Comparison of ENCODE assay signal across 7 cellular contexts in genomic region chr12:120584343-120585149, GRCh38. TPM values are rescaled to one million over a fixed set of nuclear protein-coding genes. Genes with fewer than 3 reads are reported as not detected.
A peak's percentile ranks its signal among the peaks of the same experiment; 100 is the strongest.
DNase-seq lines count a peak whose midpoint lies in the region; ATAC-seq and TF ChIP-seq lines count a peak whose summit lies in the region.

No MANE protein-coding gene starts in this region.

- in situ Hi-C loops in GM13977 (cut with MboI; ENCODE audit: low pct_unique_long_range_greater_than_20kb, low sequenced_read_pairs, unreplicated experiment) = loop anchor here (10.0 to 25.0 kb wide), 2 partner anchors 130 to 378 kb away; partner anchors contain the start of gene UNC119B

- H3K27me3 Mint-ChIP-seq in activated T-cell treated with anti-CD3 and anti-CD28 coated beads, Interleukin-2, amount 50 U/mL, for 24 hours = peaks cover 17% of the 10 kb centered on the region
- peaks cover 52% of the 10 kb centered on the region for H3K27me3 Mint-ChIP-seq in nephron (ENCODE audit: low read depth)

- H3K4me2 ChIP-seq in fibroblast of lung (ENCODE audit: extremely low read depth, insufficient read depth, low read length) = peak overlapping the region; percentile 21

- no peaks in the 10 kb centered on the region for H3K9me3 ChIP-seq in fibroblast of lung (ENCODE audit: control insufficient read depth, insufficient read depth, low read depth, low read length)

- no peaks in the 10 kb centered on the region for H4K20me1 ChIP-seq in fibroblast of lung (ENCODE audit: control insufficient read depth, extremely low read depth, insufficient read depth, low read length)

- no peaks in the 10 kb centered on the region for H3K36me3 ChIP-seq in fibroblast of lung (ENCODE audit: control insufficient read depth, insufficient read depth, low read length)

- peak overlapping the region in 3 of 4 experiments; percentile 16 to 48 (median 20) for H3K4me3 ChIP-seq in fibroblast of lung (replicated peaks in 1 of 4; ENCODE audit: control extremely low read depth in 1 of 4, insufficient read depth in 1 of 4, low read depth in 3 of 4, low read length in 4 of 4)

- TF ChIP-seq CTCF in GM13977 (IDR thresholded peaks at IDR 0.05; ENCODE audit: extremely low read depth, insufficient read depth, missing control alignments) (peak; percentile 49), fibroblast of lung (conservative IDR thresholded peaks at IDR 0.05 in 1 of 2, IDR thresholded peaks at IDR 0.05 in 1 of 2; ENCODE audit: low read depth in 1 of 2, low read length in 2 of 2) (peak; percentile 11 to 21), nephron (IDR thresholded peaks at IDR 0.05; ENCODE audit: unreplicated experiment in 3 of 3) (peak; percentile 40 to 47 (median 40))

- H3K4me1 ChIP-seq in fibroblast of lung (ENCODE audit: control insufficient read depth, extremely low read depth, insufficient read depth, low read length) = peaks cover 7% of the 10 kb centered on the region

- H3K27ac ChIP-seq in fibroblast of lung (ENCODE audit: insufficient read depth, low read length) (no peak overlapping the region), substantia nigra (ENCODE audit: low read depth, low read length, poor library complexity, severe bottlenecking) (no peak overlapping the region)

- H3K27me3 ChIP-seq in fibroblast of lung (ENCODE audit: control insufficient read depth, insufficient read depth, low read length) = peaks cover 5% of the 10 kb centered on the region

- peak overlapping the region; percentile 47 for H3K27ac Mint-ChIP-seq in activated T-cell treated with anti-CD3 and anti-CD28 coated beads, Interleukin-2, amount 50 U/mL, for 24 hours
- H3K27ac Mint-ChIP-seq in nephron = no peak overlapping the region

- peak overlapping the region; percentile 4 for H3K9ac ChIP-seq in fibroblast of lung (ENCODE audit: insufficient read depth, low read length)

- H3K4me3 Mint-ChIP-seq in activated T-cell treated with anti-CD3 and anti-CD28 coated beads, Interleukin-2, amount 50 U/mL, for 24 hours = peak overlapping the region; percentile 56
- peak overlapping the region; percentile 66 to 76 (median 71) for H3K4me3 Mint-ChIP-seq in nephron

- no peaks in the 10 kb centered on the region for H3K79me2 ChIP-seq in fibroblast of lung (ENCODE audit: control insufficient read depth, insufficient read depth, low read length)

- H2AFZ ChIP-seq in fibroblast of lung (ENCODE audit: low read length) = no peak overlapping the region

- peak; percentile 60 for DNase-seq in GM13977 (ENCODE audit: low spot score)
- DNase-seq in NOMO-1 (lab: John Stamatoyannopoulos, UW; ENCODE audit: unreplicated experiment in 2 of 2) = peak; percentile 63 to 76
- DNase-seq in activated T-cell treated with anti-CD3 and anti-CD28 coated beads, Interleukin-2, amount 50 U/mL, for 24 hours = peak; percentile 72
- DNase-seq in fibroblast of lung (ENCODE audit: low read depth in 2 of 2) = no peak
- DNase-seq in substantia nigra (lab: John Stamatoyannopoulos, UW) = peak in 37 of 49 donors; percentile 4 to 72 (median 37)

- no peak for ATAC-seq in GM21367 (IDR thresholded peaks at IDR 0.05; ENCODE audit: unreplicated experiment)

- peaks cover 34% of the 10 kb centered on the region for H3K4me1 Mint-ChIP-seq in activated T-cell treated with anti-CD3 and anti-CD28 coated beads, Interleukin-2, amount 50 U/mL, for 24 hours (ENCODE audit: low read depth)
- peaks cover 27% of the 10 kb centered on the region for H3K4me1 Mint-ChIP-seq in nephron

- H3K9me3 Mint-ChIP-seq in activated T-cell treated with anti-CD3 and anti-CD28 coated beads, Interleukin-2, amount 50 U/mL, for 24 hours = no peaks in the 10 kb centered on the region
- H3K9me3 Mint-ChIP-seq in nephron = no peaks in the 10 kb centered on the region

- H3K36me3 Mint-ChIP-seq in activated T-cell treated with anti-CD3 and anti-CD28 coated beads, Interleukin-2, amount 50 U/mL, for 24 hours (ENCODE audit: low read depth) = peaks cover 17% of the 10 kb centered on the region
- peaks cover 9% of the 10 kb centered on the region for H3K36me3 Mint-ChIP-seq in nephron (ENCODE audit: low read depth)

RNA-seq across cellular contexts. Expression of gene POP5, which starts 3.3 kb away (rescaled TPM):
- total RNA-seq in fibroblast of lung = 25.7 and 28.6 TPM in 2 replicates
- 50.3 and 69.0 TPM in 2 replicates for polyA plus RNA-seq in fibroblast of lung
- 38.4 and 50.6 TPM in 2 replicates for polyA plus RNA-seq in fibroblast of lung (2012)
- polyA minus RNA-seq in fibroblast of lung (ENCODE audit: low replicate concordance) = 13.3 and 18.7 TPM in 2 replicates

RNA-seq across cellular contexts. Expression of gene RNF10, which starts 50.4 kb away (rescaled TPM):
- total RNA-seq in fibroblast of lung = 93.0 and 174 TPM in 2 replicates
- polyA plus RNA-seq in fibroblast of lung = 184 and 189 TPM in 2 replicates
- polyA plus RNA-seq in fibroblast of lung (2012) = 181 and 204 TPM in 2 replicates
- 434 and 475 TPM in 2 replicates for polyA minus RNA-seq in fibroblast of lung (ENCODE audit: low replicate concordance)

RNA-seq across cellular contexts. Expression of gene COQ5, which starts 55.6 kb away (rescaled TPM):
- total RNA-seq in fibroblast of lung = 31.8 and 38.5 TPM in 2 replicates
- 32.1 and 39.1 TPM in 2 replicates for polyA plus RNA-seq in fibroblast of lung
- 32.8 and 34.0 TPM in 2 replicates for polyA plus RNA-seq in fibroblast of lung (2012)
- polyA minus RNA-seq in fibroblast of lung (ENCODE audit: low replicate concordance) = 6.9 and 7.1 TPM in 2 replicates

RNA-seq across cellular contexts. Expression of gene CABP1, which starts 55.9 kb away (rescaled TPM):
- under 0.01 TPM in 1 of 2 replicates, not detected in the other for total RNA-seq in fibroblast of lung
- polyA plus RNA-seq in fibroblast of lung = 0.06 and 0.36 TPM in 2 replicates
- 0.12 and 0.16 TPM in 2 replicates for polyA plus RNA-seq in fibroblast of lung (2012)
- polyA minus RNA-seq in fibroblast of lung (ENCODE audit: low replicate concordance) = 2.5 TPM in 1 of 2 replicates, not detected in the other

Comparison
In these comparisons a context has a peak if more than half of its experiments do, and no peak if none do; other contexts are left out.
1. DNase-seq: peak in GM13977 (single experiment), NOMO-1 (2 of 2), activated T-cell treated with anti-CD3 and anti-CD28 coated beads, Interleukin-2, amount 50 U/mL, for 24 hours (single experiment) and substantia nigra (37 of 49); none in fibroblast of lung (0 of 2).
2. Peak in every context shown above with its lines, with median percentiles within 50 percentile points of each other: CTCF ChIP-seq.